12 cellular contexts compared by ENCODE assay signal in genomic region chr9:134371731-134372130, GRCh38. TPM values are rescaled to one million over a fixed set of nuclear protein-coding genes. Genes with fewer than 3 reads are reported as not detected.
DNase-seq lines count a peak whose midpoint lies in the region; ATAC-seq and TF ChIP-seq lines count a peak whose summit lies in the region.
"Had no signal": no experiment of that assay in that cellular context is flagged by ENCODE, and none has a peak within 500 bp of the region (broad histone marks: within the 10 kb centered on the region; RNA-seq: fewer than 3 reads in every experiment).

No MANE protein-coding gene starts in this region.

- BruUV-seq in A673 (replicated peaks; lab: Mats Ljungman, UMichigan), result no TSS peak

- no peak overlapping the region for H3K4me3 ChIP-seq in breast epithelium
- H3K4me3 ChIP-seq in right cardiac atrium (ENCODE audit: low read length), result no peak overlapping the region
- H3K4me3 ChIP-seq in sigmoid colon, result no peak overlapping the region
- H3K4me3 ChIP-seq in A673 (ENCODE audit: low read depth, low read length, poor library complexity, severe bottlenecking), result no peak overlapping the region

- peaks cover 89% of the 10 kb centered on the region for H3K4me1 Mint-ChIP-seq in CD14-positive monocyte
- H3K4me1 Mint-ChIP-seq: WTC11 had no signal

- POLR2A ChIA-PET in A673 (lab: Charles Lee; ENCODE audit: low non-redundant PET), result no interaction called here

- H3K36me3 ChIP-seq in breast epithelium, result no peaks in the 10 kb centered on the region
- no peaks in the 10 kb centered on the region for H3K36me3 ChIP-seq in sigmoid colon
- H3K36me3 ChIP-seq in A673 (ENCODE audit: insufficient read depth, low read length, poor library complexity, severe bottlenecking), result no peaks in the 10 kb centered on the region

- H3K9me3 Mint-ChIP-seq in CD14-positive monocyte, result peaks cover 0 to 3% (median 0%) of the 10 kb centered on the region in 7 donors
- H3K9me3 Mint-ChIP-seq: WTC11 had no signal

- peak in 1 of 2 donors; percentile 2 for ATAC-seq in right cardiac atrium
- no peak for ATAC-seq in HG03439 (IDR thresholded peaks at IDR 0.05; ENCODE audit: unreplicated experiment)
- ATAC-seq in GM18519 (IDR thresholded peaks at IDR 0.05; ENCODE audit: low FRiP score, unreplicated experiment), result no peak
- ATAC-seq: WTC11 had no signal

- DNase-seq in CD14-positive monocyte (ENCODE audit: low spot score), result peak; percentile 99
- DNase-seq in breast epithelium (ENCODE audit: low spot score in 2 of 2), result peak in 1 of 2 donors; percentile 55
- DNase-seq in right cardiac atrium, result peak; percentile 71 to 91 (median 87)
- DNase-seq in sigmoid colon, result peak; percentile 84
- DNase-seq in activated CD4-positive, alpha-beta T cell treated with anti-CD3 and anti-CD28 coated beads for 4 hours, result no peak
- DNase-seq in A673 (ENCODE audit: low spot score), result no peak
- DNase-seq: activated effector memory CD4-positive, alpha-beta T cell treated with anti-CD3 and anti-CD28 coated beads, Interleukin-2, amount 50 U/mL, for 16 hours; effector CD8-positive, alpha-beta T cell; NCI-H187 had no signal

- TF ChIP-seq EP300 in sigmoid colon (IDR thresholded peaks at IDR 0.05), result peak in 2 of 4 donors; percentile 31 to 62

- CTCF ChIA-PET in A673 (lab: Charles Lee), result no interaction called here

- H3K9me3 ChIP-seq in breast epithelium (no peaks in the 10 kb centered on the region), right cardiac atrium (ENCODE audit: control insufficient read depth, low read length) (no peaks in the 10 kb centered on the region), sigmoid colon (no peaks in the 10 kb centered on the region), A673 (ENCODE audit: low read depth, low read length, poor library complexity, severe bottlenecking) (no peaks in the 10 kb centered on the region)

- H3K27me3 ChIP-seq in breast epithelium (no peaks in the 10 kb centered on the region), right cardiac atrium (ENCODE audit: control insufficient read depth, insufficient read depth) (no peaks in the 10 kb centered on the region), sigmoid colon (no peaks in the 10 kb centered on the region), A673 (replicated peaks; ENCODE audit: insufficient read depth, low read depth, low read length, poor library complexity) (no peaks in the 10 kb centered on the region)

- no peak for TF ChIP-seq POLR2A in breast epithelium (IDR thresholded peaks at IDR 0.05)
- no peak for TF ChIP-seq POLR2A in sigmoid colon (IDR thresholded peaks at IDR 0.05)

- TF ChIP-seq CTCF in CD14-positive monocyte (IDR thresholded peaks at IDR 0.05) (no peak), breast epithelium (IDR thresholded peaks at IDR 0.05) (no peak), sigmoid colon (IDR thresholded peaks at IDR 0.05) (no peak), A673 (conservative IDR thresholded peaks at IDR 0.05; ENCODE audit: low read depth, low read length) (no peak)

- intact Hi-C loops in CD14-positive monocyte (cut with micrococcal nuclease), result loop anchor here (2.0 to 5.0 kb wide), 5 partner anchors 33 to 129 kb away; partner anchors contain the start of gene RXRA (in 1 of the 2)
- intact Hi-C loops in breast epithelium (cut with DNase I; ENCODE audit: low total_unique reads), result loop anchor here (10.0 kb wide), 1 partner anchor 1617 kb away; no protein-coding TSS in a partner anchor
- intact Hi-C loops in right cardiac atrium (cut with DNase I), result no loop called here
- intact Hi-C loops in sigmoid colon (cut with DNase I), result no loop called here
- intact Hi-C loops in A673 (cut with micrococcal nuclease; ENCODE audit: unreplicated experiment), result no loop called here

- WGBS in right cardiac atrium, result 72% methylated on average over 16 of the region's 16 CpGs
- 83 to 87% methylated on average over 16 of the region's 16 CpGs for WGBS in sigmoid colon, 2 donors

- H3K4me3 Mint-ChIP-seq in CD14-positive monocyte, result peak overlapping the region; percentile 75 to 85
- H3K4me3 Mint-ChIP-seq: WTC11 had no signal

- peak overlapping the region; percentile 100 for H3K27ac Mint-ChIP-seq in CD14-positive monocyte
- H3K27ac Mint-ChIP-seq: WTC11 had no signal

- H3K27ac ChIP-seq in breast epithelium (peak overlapping the region; percentile 40 to 81), right cardiac atrium (ENCODE audit: low read length) (peak overlapping the region; percentile 9), sigmoid colon (peak overlapping the region in 3 of 4 donors; percentile 37 to 93 (median 88)), A673 (ENCODE audit: low read depth, low read length, poor library complexity, severe bottlenecking) (no peak overlapping the region)

- H3K36me3 Mint-ChIP-seq in CD14-positive monocyte, result peaks cover 19 to 31% of the 10 kb centered on the region in 2 donors
- H3K36me3 Mint-ChIP-seq: WTC11 had no signal

- no peaks in the 10 kb centered on the region for H3K27me3 Mint-ChIP-seq in CD14-positive monocyte (ENCODE audit: low read depth in 3 of 3)

- H3K4me1 ChIP-seq in breast epithelium (peaks cover 47 to 63% of the 10 kb centered on the region in 2 donors), right cardiac atrium (ENCODE audit: control insufficient read depth, insufficient read depth, low read length) (peaks cover 38% of the 10 kb centered on the region), sigmoid colon (peaks cover 0 to 90% (median 88%) of the 10 kb centered on the region in 4 donors), A673 (ENCODE audit: insufficient read depth, low read length, poor library complexity, severe bottlenecking) (peaks cover 57% of the 10 kb centered on the region)

RNA-seq across cellular contexts. Expression of gene RXRA, which starts 45.5 kb away (rescaled TPM):
- polyA plus RNA-seq in CD14-positive monocyte (10 to 100 TPM; 15.8 to 23.2 TPM), right cardiac atrium (66.0 TPM), sigmoid colon (10 to 100 TPM; 27.6 to 50.8 (median 38.4) TPM)
- total RNA-seq in breast epithelium (10 to 100 TPM; 31.0 to 63.0 (median 31.5) TPM), right cardiac atrium (10 to 100 TPM; 48.1 to 72.3 (median 61.7) TPM), sigmoid colon (10 to 100 TPM; 26.7 to 49.0 (median 31.4) TPM), A673 (2021) (50.7 and 54.1 TPM in 2 replicates)

Comparison
In these comparisons a context has a peak if more than half of its experiments do, and no peak if none do; other contexts are left out.
1. DNase-seq: peak in CD14-positive monocyte (single experiment), right cardiac atrium (3 of 3) and sigmoid colon (single experiment); none in activated CD4-positive, alpha-beta T cell treated with anti-CD3 and anti-CD28 coated beads for 4 hours (0 of 2) and A673 (single experiment).
2. intact Hi-C loops: an anchor here in CD14-positive monocyte (2.0 to 5.0 kb wide) and breast epithelium (10.0 kb wide); none called in right cardiac atrium, sigmoid colon and A673.